ENCODE assay signal across 26 cellular contexts in genomic region chr6:88884361-88884760, GRCh38.
"Had no signal": no experiment of that assay in that cellular context is flagged by ENCODE, and none has a peak within 500 bp of the region (broad histone marks: within the 10 kb centered on the region; RNA-seq: fewer than 3 reads in every experiment).

No MANE protein-coding gene starts in this region.

- H3K9me3 ChIP-seq: ovary, prostate gland, tibial nerve, uterus had no signal

- ATAC-seq: natural killer cell; right cardiac atrium; sciatic nerve; stimulated activated naive B cell treated with anti-CD40 and anti-IgM and Interleukin-4, amounts not matched to agents 10 μg/mL and 1 μg/mL and 100 μg/mL, for 72 hours; stimulated activated naive CD8-positive, alpha-beta T cell treated with anti-CD3 and anti-CD28 coated beads, Interleukin-15, amount 100 ng/mL, for 72 hours had no signal

- DNase-seq: islet precursor cell; left ventricle myocardium inferior; mesendoderm; naive B cell; natural killer cell; nephron progenitor cell; ovary; posterior cingulate gyrus; retina; right cardiac atrium; stimulated activated CD4-positive, alpha-beta T cell treated with anti-CD3 and anti-CD28 coated beads, Interleukin-12 subunit alpha, Interleukin-12 subunit beta, amount 100 ng/mL, for 4 hours; stimulated activated CD4-positive, alpha-beta T cell treated with anti-CD3 and anti-CD28 coated beads, Interleukin-15, amount 100 ng/mL, for 24 hours; stimulated activated CD4-positive, alpha-beta T cell treated with anti-CD3 and anti-CD28 coated beads, Interleukin-2, amount 100 ng/mL, for 24 hours; stimulated activated CD4-positive, alpha-beta T cell treated with anti-CD3 and anti-CD28 coated beads, Interleukin-4, amount 100 ng/mL, for 1 hour; stimulated activated naive B cell treated with anti-CD40 and anti-IgM and Interleukin-4, amounts not matched to agents 10 μg/mL and 1 μg/mL and 100 μg/mL, for 72 hours; stimulated activated naive CD8-positive, alpha-beta T cell treated with anti-CD3 and anti-CD28 coated beads, Interleukin-15, amount 100 ng/mL, for 72 hours; substantia nigra; uterus had no signal

- H3K4me1 Mint-ChIP-seq: nephron progenitor cell; stimulated activated naive B cell treated with anti-CD40 and anti-IgM and Interleukin-4, amounts not matched to agents 10 μg/mL and 1 μg/mL and 100 μg/mL, for 72 hours had no signal

- H3K4me1 ChIP-seq: prostate gland, uterus had no signal

- H3K36me3 ChIP-seq: ovary, prostate gland, uterus had no signal

- H3K27me3 Mint-ChIP-seq: naive B cell; stimulated activated naive B cell treated with anti-CD40 and anti-IgM and Interleukin-4, amounts not matched to agents 10 μg/mL and 1 μg/mL and 100 μg/mL, for 72 hours; stimulated activated naive CD8-positive, alpha-beta T cell treated with anti-CD3 and anti-CD28 coated beads, Interleukin-15, amount 100 ng/mL, for 72 hours; type B pancreatic cell had no signal

- H3K27ac Mint-ChIP-seq: mesothelial cell of epicardium; natural killer cell; nephron progenitor cell; stimulated activated naive B cell treated with anti-CD40 and anti-IgM and Interleukin-4, amounts not matched to agents 10 μg/mL and 1 μg/mL and 100 μg/mL, for 72 hours; stimulated activated naive CD8-positive, alpha-beta T cell treated with anti-CD3 and anti-CD28 coated beads, Interleukin-15, amount 100 ng/mL, for 72 hours; type B pancreatic cell had no signal

- H3K27ac ChIP-seq: hepatocyte, left ventricle myocardium inferior, ovary, prostate gland, skin epidermis, tibial nerve, uterus had no signal

- H3K27me3 ChIP-seq: hepatocyte, ovary, tibial nerve, uterus had no signal

- H3K9me3 Mint-ChIP-seq: naive B cell; natural killer cell; stimulated activated naive B cell treated with anti-CD40 and anti-IgM and Interleukin-4, amounts not matched to agents 10 μg/mL and 1 μg/mL and 100 μg/mL, for 72 hours; stimulated activated naive CD8-positive, alpha-beta T cell treated with anti-CD3 and anti-CD28 coated beads, Interleukin-15, amount 100 ng/mL, for 72 hours had no signal

- H3K4me3 ChIP-seq: hepatocyte, left ventricle myocardium inferior, lung, ovary, prostate gland, skin epidermis, tibial nerve, uterus had no signal

- H3K4me3 Mint-ChIP-seq: mesothelial cell of epicardium; naive B cell; natural killer cell; nephron progenitor cell; stimulated activated naive B cell treated with anti-CD40 and anti-IgM and Interleukin-4, amounts not matched to agents 10 μg/mL and 1 μg/mL and 100 μg/mL, for 72 hours; stimulated activated naive CD8-positive, alpha-beta T cell treated with anti-CD3 and anti-CD28 coated beads, Interleukin-15, amount 100 ng/mL, for 72 hours; type B pancreatic cell had no signal
